Comparison of ENCODE assay signal across 8 cellular contexts in the genomic region with DNA sequence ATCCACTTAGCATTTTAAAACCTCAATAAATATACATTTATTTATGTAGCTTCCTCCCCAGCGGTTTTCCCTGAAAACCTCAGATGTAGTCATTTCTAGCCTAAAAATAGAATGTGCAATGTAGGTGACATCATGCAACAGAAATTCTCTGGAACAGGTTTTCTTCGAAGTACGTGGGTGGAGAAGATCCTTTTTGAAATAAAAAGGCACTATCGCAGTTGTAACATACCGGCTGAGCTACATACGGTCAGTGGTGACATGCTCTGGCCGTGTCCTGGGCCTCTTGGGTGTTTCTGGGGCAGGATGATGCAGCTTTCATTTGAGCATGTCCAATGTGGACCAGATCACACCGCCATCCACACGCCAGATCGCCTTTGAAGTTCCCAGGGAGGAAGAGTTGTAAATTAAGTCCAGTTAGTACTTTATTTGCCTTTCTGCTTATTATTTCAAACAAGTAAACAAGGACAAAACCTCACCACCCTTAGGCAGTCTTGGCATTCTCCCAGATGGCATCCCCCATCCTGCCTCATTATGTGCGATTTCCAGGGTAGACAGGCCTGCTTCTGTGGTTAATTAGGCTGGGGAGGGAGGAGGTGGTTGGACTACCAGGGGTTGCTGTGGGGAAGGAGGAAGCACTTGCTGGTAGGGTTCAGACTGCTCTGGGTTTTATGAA.
A peak's percentile ranks its signal among the peaks of the same experiment; 100 is the strongest.
DNase-seq lines count a peak whose midpoint lies in the region; ATAC-seq and TF ChIP-seq lines count a peak whose summit lies in the region.

No MANE protein-coding gene starts in this region.

- TF ChIP-seq EP300 in gastroesophageal sphincter (IDR thresholded peaks at IDR 0.05): no peak

- H3K4me3 ChIP-seq in gastroesophageal sphincter: no peak overlapping the region

- H3K27ac ChIP-seq in VCaP: peak overlapping the region; percentile 56
- peak overlapping the region in 1 of 4 donors; percentile 28 for H3K27ac ChIP-seq in gastroesophageal sphincter

- TF ChIP-seq CTCF in VCaP (conservative IDR thresholded peaks at IDR 0.05) (no peak), gastroesophageal sphincter (IDR thresholded peaks at IDR 0.05) (no peak)

- ATAC-seq in gastroesophageal sphincter: peak; percentile 69
- ATAC-seq in HG03108 (IDR thresholded peaks at IDR 0.05; ENCODE audit: unreplicated experiment): no peak
- no peak for ATAC-seq in HG03565 (IDR thresholded peaks at IDR 0.05; ENCODE audit: unreplicated experiment)
- no peak for ATAC-seq in GM19328 (IDR thresholded peaks at IDR 0.05; ENCODE audit: unreplicated experiment)

- no peaks in the 10 kb centered on the region for H3K27me3 ChIP-seq in gastroesophageal sphincter

- WGBS in gastroesophageal sphincter (ENCODE audit: low coverage in 1 of 2), 2 donors: 43 to 55% methylated on average over 11 of the region's 11 CpGs

- TF ChIP-seq POLR2A in gastroesophageal sphincter (IDR thresholded peaks at IDR 0.05): no peak

- H3K4me1 ChIP-seq in gastroesophageal sphincter: peaks cover 0 to 26% (median 9%) of the 10 kb centered on the region in 3 donors

- DNase-seq in COLO668 (lab: John Stamatoyannopoulos, UW; ENCODE audit: unreplicated experiment): peak; percentile 31
- peak; percentile 81 for DNase-seq in LHCN-M2 (ENCODE audit: low read depth)
- DNase-seq in GDM1 (lab: John Stamatoyannopoulos, UW): no peak

- no peaks in the 10 kb centered on the region for H3K9me3 ChIP-seq in gastroesophageal sphincter

- no peaks in the 10 kb centered on the region for H3K36me3 ChIP-seq in gastroesophageal sphincter
